ENCODE assay signal across 15 cellular contexts in genomic region chr1:160645386-160646063, GRCh38. TPM values are rescaled to one million over a fixed set of nuclear protein-coding genes. Genes with fewer than 3 reads are reported as not detected.
DNase-seq lines count a peak whose midpoint lies in the region; ATAC-seq and TF ChIP-seq lines count a peak whose summit lies in the region.
"Had no signal": no experiment of that assay in that cellular context is flagged by ENCODE, and none has a peak within 500 bp of the region (broad histone marks: within the 10 kb centered on the region; RNA-seq: fewer than 3 reads in every experiment).

No MANE protein-coding gene starts in this region.

- H3K9me3 ChIP-seq in OCI-LY1 (ENCODE audit: low read length) (no peaks in the 10 kb centered on the region), PC-9 (ENCODE audit: insufficient read depth, low read depth) (no peaks in the 10 kb centered on the region)
- H3K9me3 ChIP-seq: breast epithelium, tibial artery had no signal

- CTCF ChIA-PET in PC-9 (lab: Charles Lee), result no interaction called here

- H3K36me3 ChIP-seq in OCI-LY1 (ENCODE audit: insufficient read depth, low read length), result no peaks in the 10 kb centered on the region
- H3K36me3 ChIP-seq in PC-9 (ENCODE audit: low read depth), result no peaks in the 10 kb centered on the region
- H3K36me3 ChIP-seq: breast epithelium, tibial artery had no signal

- BruUV-seq in PC-9 (replicated peaks; lab: Mats Ljungman, UMichigan), result no TSS peak

- peak overlapping the region; percentile 98 for H3K27ac Mint-ChIP-seq in activated CD4-positive, alpha-beta T cell treated with anti-CD3 and anti-CD28 coated beads, Interleukin-2, amount 10 ng/mL, durations not matched to agents 24 days and 14 days
- H3K27ac Mint-ChIP-seq in endothelial cell (ENCODE audit: unreplicated experiment), result no peak overlapping the region
- H3K27ac Mint-ChIP-seq in stimulated activated naive CD8-positive, alpha-beta T cell treated with anti-CD3 and anti-CD28 coated beads, Interleukin-15, amount 100 ng/mL, for 72 hours, result peak overlapping the region; percentile 95 to 97

- POLR2A ChIA-PET in PC-9 (lab: Charles Lee; ENCODE audit: unreplicated experiment), result no interaction called here

- H3K27ac ChIP-seq in OCI-LY1 (ENCODE audit: low read depth, low read length, poor library complexity, severe bottlenecking) (no peak overlapping the region), PC-9 (no peak overlapping the region)
- H3K27ac ChIP-seq: breast epithelium, tibial artery had no signal

- peaks cover 60% of the 10 kb centered on the region for H3K36me3 Mint-ChIP-seq in activated CD4-positive, alpha-beta T cell treated with anti-CD3 and anti-CD28 coated beads, Interleukin-2, amount 10 ng/mL, durations not matched to agents 24 days and 14 days (ENCODE audit: low read depth)
- H3K36me3 Mint-ChIP-seq in endothelial cell (ENCODE audit: low read depth, unreplicated experiment), result no peaks in the 10 kb centered on the region

- ATAC-seq in stimulated activated naive CD8-positive, alpha-beta T cell treated with anti-CD3 and anti-CD28 coated beads, Interleukin-15, amount 100 ng/mL, for 72 hours, result no peak
- ATAC-seq in HG02678 (IDR thresholded peaks at IDR 0.05; ENCODE audit: unreplicated experiment), result no peak

- H3K27me3 Mint-ChIP-seq in activated CD4-positive, alpha-beta T cell treated with anti-CD3 and anti-CD28 coated beads, Interleukin-2, amount 10 ng/mL, durations not matched to agents 24 days and 14 days, result no peaks in the 10 kb centered on the region
- peaks cover 6% of the 10 kb centered on the region for H3K27me3 Mint-ChIP-seq in endothelial cell (ENCODE audit: unreplicated experiment)
- H3K27me3 Mint-ChIP-seq in stimulated activated naive CD8-positive, alpha-beta T cell treated with anti-CD3 and anti-CD28 coated beads, Interleukin-15, amount 100 ng/mL, for 72 hours, result no peaks in the 10 kb centered on the region

- no peaks in the 10 kb centered on the region for H4K20me1 ChIP-seq in OCI-LY1 (ENCODE audit: insufficient read depth, low read length)
- H4K20me1 ChIP-seq in PC-9 (ENCODE audit: insufficient read depth), result no peaks in the 10 kb centered on the region

- DNase-seq in activated CD4-positive, alpha-beta T cell treated with anti-CD3 and anti-CD28 coated beads, Interleukin-2, amount 10 ng/mL, durations not matched to agents 24 days and 14 days, result no peak
- no peak for DNase-seq in activated CD4-positive, alpha-beta T cell treated with anti-CD3 and anti-CD28 coated beads, Interleukin-2, amount 50 U/mL, for 4 hours
- DNase-seq in endothelial cell (ENCODE audit: low spot score), result no peak
- no peak for DNase-seq in stimulated activated naive CD8-positive, alpha-beta T cell treated with anti-CD3 and anti-CD28 coated beads, Interleukin-15, amount 100 ng/mL, for 72 hours
- no peak for DNase-seq in PC-9
- no peak for DNase-seq in NCI-H69 (lab: John Stamatoyannopoulos, UW)
- DNase-seq: activated CD8-positive, alpha-beta memory T cell treated with anti-CD3 and anti-CD28 coated beads, Interleukin-2, amount 50 U/mL, for 48 hours; DMS153; retina; tibial artery had no signal

- H3F3A ChIP-seq in OCI-LY1 (ENCODE audit: insufficient read depth, low read length) (no peaks in the 10 kb centered on the region), PC-9 (ENCODE audit: insufficient read depth, low read depth) (no peaks in the 10 kb centered on the region)

- intact Hi-C loops in activated CD4-positive, alpha-beta T cell treated with anti-CD3 and anti-CD28 coated beads, Interleukin-2, amount 10 ng/mL, durations not matched to agents 24 days and 14 days (cut with micrococcal nuclease), result loop anchor here (10.0 kb wide), 1 partner anchor 1631 kb away; no protein-coding TSS in a partner anchor
- intact Hi-C loops in PC-9 (cut with micrococcal nuclease; ENCODE audit: unreplicated experiment), result no loop called here

- H3K9ac ChIP-seq in OCI-LY1 (ENCODE audit: low read length), result no peak overlapping the region

- peaks cover 46% of the 10 kb centered on the region for H3K4me1 Mint-ChIP-seq in activated CD4-positive, alpha-beta T cell treated with anti-CD3 and anti-CD28 coated beads, Interleukin-2, amount 10 ng/mL, durations not matched to agents 24 days and 14 days
- H3K4me1 Mint-ChIP-seq in endothelial cell (ENCODE audit: unreplicated experiment), result peaks cover 10% of the 10 kb centered on the region
- peaks cover 65% of the 10 kb centered on the region for H3K4me1 Mint-ChIP-seq in stimulated activated naive CD8-positive, alpha-beta T cell treated with anti-CD3 and anti-CD28 coated beads, Interleukin-15, amount 100 ng/mL, for 72 hours

- no peaks in the 10 kb centered on the region for H3K9me2 ChIP-seq in OCI-LY1 (ENCODE audit: low read depth, low read length)
- no peaks in the 10 kb centered on the region; the same call in 1 of the 2 replicates for H3K9me2 ChIP-seq in PC-9 (ENCODE audit: insufficient read depth)

- peaks cover under 1% of the 10 kb centered on the region for H3K9me3 Mint-ChIP-seq in activated CD4-positive, alpha-beta T cell treated with anti-CD3 and anti-CD28 coated beads, Interleukin-2, amount 10 ng/mL, durations not matched to agents 24 days and 14 days
- H3K9me3 Mint-ChIP-seq in endothelial cell (ENCODE audit: unreplicated experiment), result no peaks in the 10 kb centered on the region
- no peaks in the 10 kb centered on the region for H3K9me3 Mint-ChIP-seq in stimulated activated naive CD8-positive, alpha-beta T cell treated with anti-CD3 and anti-CD28 coated beads, Interleukin-15, amount 100 ng/mL, for 72 hours

- H3K4me2 ChIP-seq in OCI-LY1 (ENCODE audit: low read length) (peak overlapping the region; percentile 45; the same call in 1 of the 2 replicates), PC-9 (no peak overlapping the region)

- H3K27me3 ChIP-seq in OCI-LY1 (ENCODE audit: insufficient read depth, low read length), result no peaks in the 10 kb centered on the region
- peaks cover 54% of the 10 kb centered on the region for H3K27me3 ChIP-seq in PC-9 (ENCODE audit: insufficient read depth, low read depth)
- H3K27me3 ChIP-seq: breast epithelium, tibial artery had no signal

- H3K4me3 ChIP-seq in OCI-LY1 (ENCODE audit: low read depth, low read length, poor library complexity, severe bottlenecking), result peak overlapping the region; percentile 12
- no peak overlapping the region for H3K4me3 ChIP-seq in PC-9
- H3K4me3 ChIP-seq: tibial artery had no signal

- H3K4me3 Mint-ChIP-seq in activated CD4-positive, alpha-beta T cell treated with anti-CD3 and anti-CD28 coated beads, Interleukin-2, amount 10 ng/mL, durations not matched to agents 24 days and 14 days, result peak overlapping the region; percentile 98
- H3K4me3 Mint-ChIP-seq in endothelial cell (ENCODE audit: unreplicated experiment), result peak overlapping the region; percentile 22
- H3K4me3 Mint-ChIP-seq in stimulated activated naive CD8-positive, alpha-beta T cell treated with anti-CD3 and anti-CD28 coated beads, Interleukin-15, amount 100 ng/mL, for 72 hours, result peak overlapping the region; percentile 91 to 93

- TF ChIP-seq CTCF in OCI-LY1 (IDR thresholded peaks at IDR 0.05; ENCODE audit: low read length) (no peak), endothelial cell (IDR thresholded peaks at IDR 0.05; ENCODE audit: unreplicated experiment) (no peak), PC-9 (conservative IDR thresholded peaks at IDR 0.05) (no peak)

- H2AFZ ChIP-seq in OCI-LY1 (ENCODE audit: low read length) (no peak overlapping the region), PC-9 (no peak overlapping the region)

- H3K79me2 ChIP-seq in OCI-LY1 (ENCODE audit: insufficient read depth, low read length), result no peaks in the 10 kb centered on the region
- H3K79me2 ChIP-seq in PC-9 (ENCODE audit: low read depth), result no peaks in the 10 kb centered on the region

- peaks cover 37% of the 10 kb centered on the region for H3K4me1 ChIP-seq in OCI-LY1 (ENCODE audit: insufficient read depth, low read length, severe bottlenecking)
- no peaks in the 10 kb centered on the region for H3K4me1 ChIP-seq in PC-9 (replicated peaks; ENCODE audit: insufficient read depth)
- H3K4me1 ChIP-seq: breast epithelium, tibial artery had no signal

RNA-seq across cellular contexts. Expression of gene SLAMF1, which starts 1.3 kb away (rescaled TPM):
- total RNA-seq in activated CD4-positive, alpha-beta T cell treated with anti-CD3 and anti-CD28 coated beads, Interleukin-2, amount 10 ng/mL, durations not matched to agents 24 days and 14 days, result 113 and 114 TPM in 2 replicates
- total RNA-seq in endothelial cell (ENCODE audit: unreplicated experiment), result not detected
- total RNA-seq in PC-9 (2021), result not detected in 2 replicates
- total RNA-seq: epithelial cell of proximal tubule, M059J had no signal

Comparison
In these comparisons a context has a peak if more than half of its experiments do, and no peak if none do; other contexts are left out.
1. H3K4me3 Mint-ChIP-seq: peak in every context shown above with its lines; median percentile 98 in activated CD4-positive, alpha-beta T cell treated with anti-CD3 and anti-CD28 coated beads, Interleukin-2, amount 10 ng/mL, durations not matched to agents 24 days and 14 days; 92 in stimulated activated naive CD8-positive, alpha-beta T cell treated with anti-CD3 and anti-CD28 coated beads, Interleukin-15, amount 100 ng/mL, for 72 hours; 22 in endothelial cell.
2. RNA of gene SLAMF1, which starts 1.3 kb away (total RNA-seq): 113 to 114 TPM in activated CD4-positive, alpha-beta T cell treated with anti-CD3 and anti-CD28 coated beads, Interleukin-2, amount 10 ng/mL, durations not matched to agents 24 days and 14 days; not detected in endothelial cell (single experiment) and not detected in PC-9; every median in the first group is over 100 times any median in the second.